Comparison of ENCODE assay signal across 1 cellular context in genomic region chr2:170887496-170888265, GRCh38.
TF ChIP-seq lines count a peak whose summit lies in the region.

No MANE protein-coding gene starts in this region.

TF ChIP-seq in SK-N-SH treated with all-trans-retinoic acid at 6 μM for 48 hours, 23 proteins besides CTCF, POLR2A, EP300 and RAD21 (continued from another document):
- TF ChIP-seq PATZ1 (CRISPR knock-in tag; IDR thresholded peaks at IDR 0.05; ENCODE audit: borderline replicate concordance) (no peak), CSRNP3 (CRISPR knock-in tag; IDR thresholded peaks at IDR 0.05) (no peak), ZC3H10 (CRISPR knock-in tag; IDR thresholded peaks at IDR 0.05) (no peak), BACH2 (CRISPR knock-in tag; IDR thresholded peaks at IDR 0.05; ENCODE audit: borderline replicate concordance) (no peak), ZFP3 (CRISPR knock-in tag; IDR thresholded peaks at IDR 0.05) (no peak), ESRRG (CRISPR knock-in tag; IDR thresholded peaks at IDR 0.05) (no peak)
